ENCODE assay signal across 21 cellular contexts in genomic region chr12:64157610-64158009, GRCh38.
"Had no signal": no experiment of that assay in that cellular context is flagged by ENCODE, and none has a peak within 500 bp of the region (broad histone marks: within the 10 kb centered on the region; RNA-seq: fewer than 3 reads in every experiment).

No MANE protein-coding gene starts in this region.

- H3K36me3 Mint-ChIP-seq: neural progenitor cell; stimulated activated effector memory CD8-positive, alpha-beta T cell treated with anti-CD3 and anti-CD28 coated beads, Interleukin-12 subunit alpha, Interleukin-12 subunit beta, amount 100 ng/mL, for 72 hours had no signal

- H3K4me1 Mint-ChIP-seq: memory B cell; nephron; stimulated activated effector memory CD8-positive, alpha-beta T cell treated with anti-CD3 and anti-CD28 coated beads, Interleukin-12 subunit alpha, Interleukin-12 subunit beta, amount 100 ng/mL, for 72 hours had no signal

- H3K27me3 Mint-ChIP-seq: effector memory CD8-positive, alpha-beta T cell; memory B cell; naive thymus-derived CD4-positive, alpha-beta T cell; progenitor cell of endocrine pancreas had no signal

- H3K27me3 ChIP-seq: neural progenitor cell, stomach, thyroid gland, vagina had no signal

- H3K9me3 Mint-ChIP-seq: effector memory CD8-positive, alpha-beta T cell had no signal

- H3K79me2 ChIP-seq: parathyroid adenoma had no signal

- DNase-seq: cortex of kidney; effector memory CD8-positive, alpha-beta T cell; erythroblast; head of caudate nucleus; midbrain; naive thymus-derived CD4-positive, alpha-beta T cell; stimulated activated CD4-positive, alpha-beta T cell treated with anti-CD3 and anti-CD28 coated beads, Interleukin-2, amount 100 ng/mL, for 24 hours; stimulated activated CD4-positive, alpha-beta T cell treated with anti-CD3 and anti-CD28 coated beads, Interleukin-4, amount 100 ng/mL, for 24 hours; stimulated activated naive CD4-positive, alpha-beta T cell treated with Interleukin-2 at 50 U/mL for 16 hours; stomach; thyroid gland; trophoblast cell had no signal

- H3K27ac ChIP-seq: neural progenitor cell, parathyroid adenoma, stomach, thyroid gland, vagina had no signal

- H2AFZ ChIP-seq: neural progenitor cell, parathyroid adenoma had no signal

- H3K4me3 ChIP-seq: lung, neural progenitor cell, stomach, thyroid gland, vagina had no signal

- H3K4me3 Mint-ChIP-seq: effector memory CD8-positive, alpha-beta T cell; memory B cell; naive thymus-derived CD4-positive, alpha-beta T cell; nephron; neural progenitor cell; stimulated activated effector memory CD8-positive, alpha-beta T cell treated with anti-CD3 and anti-CD28 coated beads, Interleukin-12 subunit alpha, Interleukin-12 subunit beta, amount 100 ng/mL, for 72 hours had no signal

- H3K27ac Mint-ChIP-seq: effector memory CD8-positive, alpha-beta T cell; memory B cell; naive thymus-derived CD4-positive, alpha-beta T cell; nephron; neural progenitor cell; progenitor cell of endocrine pancreas; stimulated activated effector memory CD8-positive, alpha-beta T cell treated with anti-CD3 and anti-CD28 coated beads, Interleukin-12 subunit alpha, Interleukin-12 subunit beta, amount 100 ng/mL, for 72 hours had no signal

- H3K36me3 ChIP-seq: neural progenitor cell, stomach, thyroid gland, vagina had no signal

- H3K4me2 ChIP-seq: neural progenitor cell had no signal

- H3K4me1 ChIP-seq: neural progenitor cell, parathyroid adenoma, stomach, thyroid gland, vagina had no signal

- ATAC-seq: effector memory CD8-positive, alpha-beta T cell; naive thymus-derived CD4-positive, alpha-beta T cell; sciatic nerve; stimulated activated effector memory CD8-positive, alpha-beta T cell treated with anti-CD3 and anti-CD28 coated beads, Interleukin-12 subunit alpha, Interleukin-12 subunit beta, amount 100 ng/mL, for 72 hours had no signal

- H3K9ac ChIP-seq: neural progenitor cell, parathyroid adenoma had no signal

- H3K9me3 ChIP-seq: stomach, thyroid gland, vagina had no signal
